In the genomic region with DNA sequence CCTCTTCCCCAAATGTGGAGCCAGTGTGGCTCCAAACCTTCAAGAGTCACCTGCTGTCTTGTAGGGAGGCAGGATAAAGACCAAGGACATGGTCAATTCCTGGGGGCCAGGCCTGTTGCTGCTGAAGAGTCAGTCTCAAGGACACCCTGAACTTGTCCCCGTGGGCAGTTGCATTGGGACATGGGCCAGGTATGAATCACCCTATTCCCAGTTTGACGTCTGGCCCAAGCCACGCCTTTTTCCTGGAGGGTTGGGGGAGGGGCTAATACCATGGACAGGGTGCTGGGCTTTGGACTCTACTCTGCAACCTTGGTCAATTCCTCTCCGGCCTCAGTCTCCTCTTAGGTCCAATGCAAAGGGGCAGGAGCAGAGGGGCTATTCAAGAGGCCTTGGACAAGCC, we compare ENCODE assay signal across 2 cellular contexts.
TF ChIP-seq lines count a peak whose summit lies in the region.

No MANE protein-coding gene starts in this region.

TF ChIP-seq in Ishikawa, 13 proteins besides CTCF, POLR2A, EP300 and RAD21 (continued from another document):
- TF ChIP-seq ZBTB7A (IDR thresholded peaks at IDR 0.05; ENCODE audit: low read depth) (no peak), REST (IDR thresholded peaks at IDR 0.05; ENCODE audit: low read depth) (peak; percentile 75), TCF12 (IDR thresholded peaks at IDR 0.05; ENCODE audit: low read depth) (no peak), TAF1 (IDR thresholded peaks at IDR 0.05; ENCODE audit: low read depth) (no peak), CREB1 (IDR thresholded peaks at IDR 0.05; ENCODE audit: low read depth) (no peak), USF1 (IDR thresholded peaks at IDR 0.05) (no peak), FOXM1 (IDR thresholded peaks at IDR 0.05; ENCODE audit: borderline replicate concordance, low read depth) (no peak), EGR1 (IDR thresholded peaks at IDR 0.05) (no peak), CEBPB (IDR thresholded peaks at IDR 0.05) (no peak)
- TF ChIP-seq, protein P1, sequence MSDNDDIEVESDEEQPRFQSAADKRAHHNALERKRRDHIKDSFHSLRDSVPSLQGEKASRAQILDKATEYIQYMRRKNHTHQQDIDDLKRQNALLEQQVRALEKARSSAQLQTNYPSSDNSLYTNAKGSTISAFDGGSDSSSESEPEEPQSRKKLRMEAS (IDR thresholded peaks at IDR 0.05): no peak

TF ChIP-seq in HepG2, 621 proteins besides CTCF, POLR2A, EP300 and RAD21 (continued from another document and continues in another):
- TF ChIP-seq, protein P2, sequence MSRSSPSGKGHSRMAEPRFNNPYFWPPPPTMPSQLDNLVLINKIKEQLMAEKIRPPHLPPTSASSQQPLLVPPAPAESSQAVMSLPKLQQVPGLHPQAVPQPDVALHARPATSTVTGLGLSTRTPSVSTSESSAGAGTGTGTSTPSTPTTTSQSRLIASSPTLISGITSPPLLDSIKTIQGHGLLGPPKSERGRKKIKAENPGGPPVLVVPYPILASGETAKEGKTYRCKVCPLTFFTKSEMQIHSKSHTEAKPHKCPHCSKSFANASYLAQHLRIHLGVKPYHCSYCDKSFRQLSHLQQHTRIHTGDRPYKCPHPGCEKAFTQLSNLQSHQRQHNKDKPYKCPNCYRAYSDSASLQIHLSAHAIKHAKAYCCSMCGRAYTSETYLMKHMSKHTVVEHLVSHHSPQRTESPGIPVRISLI (CRISPR knock-in tag; IDR thresholded peaks at IDR 0.05; ENCODE audit: borderline replicate concordance): no peak
- TF ChIP-seq SPEN (CRISPR knock-in tag; IDR thresholded peaks at IDR 0.05; ENCODE audit: low read depth) (peak; percentile 52; the same call in 1 of the 2 replicates), NR2F6 (IDR thresholded peaks at IDR 0.05) (no peak), NR2F6 (CRISPR knock-in tag; IDR thresholded peaks at IDR 0.05) (peak; percentile 26; the same call in 1 of the 2 replicates), LCORL (IDR thresholded peaks at IDR 0.05) (no peak), LCORL (CRISPR knock-in tag; IDR thresholded peaks at IDR 0.05) (peak; percentile 63; the same call in 1 of the 2 replicates), CEBPB (IDR thresholded peaks at IDR 0.05; ENCODE audit: borderline replicate concordance, low read depth, low read length) (peak; percentile 55; the same call in 1 of the 2 replicates), ZNF614 (CRISPR knock-in tag; IDR thresholded peaks at IDR 0.05; ENCODE audit: borderline replicate concordance) (peak; percentile 50; the same call in 1 of the 2 replicates), ZNF124 (CRISPR knock-in tag; IDR thresholded peaks at IDR 0.05) (no peak), JUN (CRISPR knock-in tag; IDR thresholded peaks at IDR 0.05) (peak; percentile 63; the same call in 1 of the 2 replicates), HNRNPUL1 (IDR thresholded peaks at IDR 0.05; ENCODE audit: low read depth, low read length) (no peak), GTF3A (CRISPR knock-in tag; conservative IDR thresholded peaks at IDR 0.05) (no peak), ETV5 (CRISPR knock-in tag; IDR thresholded peaks at IDR 0.05; ENCODE audit: borderline replicate concordance) (peak; percentile 18; the same call in 1 of the 2 replicates), KDM3A (CRISPR knock-in tag; IDR thresholded peaks at IDR 0.05; ENCODE audit: low read depth) (peak; percentile 69; the same call in 1 of the 2 replicates), BCL6 (CRISPR knock-in tag; IDR thresholded peaks at IDR 0.05) (peak; percentile 93), ELF3 (CRISPR knock-in tag; IDR thresholded peaks at IDR 0.05) (peak; percentile 45; the same call in 1 of the 2 replicates), PITX1 (CRISPR knock-in tag; IDR thresholded peaks at IDR 0.05) (0 out of 2 replicates have a peak, but pooled peaks have one; percentile 22), THAP11 (CRISPR knock-in tag; IDR thresholded peaks at IDR 0.05) (no peak), HNRNPL (IDR thresholded peaks at IDR 0.05; ENCODE audit: low read depth, low read length) (no peak), TRAFD1 (CRISPR knock-in tag; IDR thresholded peaks at IDR 0.05; ENCODE audit: borderline replicate concordance) (no peak), ZNF510 (CRISPR knock-in tag; IDR thresholded peaks at IDR 0.05; ENCODE audit: low read depth) (no peak), MED1 (CRISPR knock-in tag; IDR thresholded peaks at IDR 0.05) (peak; percentile 73), KMT2A (CRISPR knock-in tag; IDR thresholded peaks at IDR 0.05) (no peak), REST (IDR thresholded peaks at IDR 0.05; ENCODE audit: borderline replicate concordance in 1 of 2, low read depth in 1 of 2, low read length in 2 of 2) (peak; percentile 38 to 87), SALL1 (CRISPR knock-in tag; IDR thresholded peaks at IDR 0.05) (peak; percentile 65; the same call in 1 of the 2 replicates), TEAD3 (CRISPR knock-in tag; optimal IDR thresholded peaks at IDR 0.05; ENCODE audit: borderline replicate concordance) (peak; percentile 66), GATAD2A (CRISPR knock-in tag; IDR thresholded peaks at IDR 0.05) (peak; percentile 79), MEF2D (CRISPR knock-in tag; IDR thresholded peaks at IDR 0.05) (peak; percentile 74; the same call in 1 of the 2 replicates), NCOR1 (IDR thresholded peaks at IDR 0.05; ENCODE audit: borderline replicate concordance, low read length) (peak; percentile 24; the same call in 1 of the 2 replicates), ZNF883 (CRISPR knock-in tag; IDR thresholded peaks at IDR 0.05; ENCODE audit: not compliant biosample characterization) (no peak), ZBTB2 (CRISPR knock-in tag; IDR thresholded peaks at IDR 0.05; ENCODE audit: low read depth) (no peak), RARA (CRISPR knock-in tag; IDR thresholded peaks at IDR 0.05) (peak; percentile 96), RBM22 (optimal IDR thresholded peaks at IDR 0.05; ENCODE audit: low read length) (no peak), ZNF788 (CRISPR knock-in tag; IDR thresholded peaks at IDR 0.05; ENCODE audit: borderline replicate concordance) (no peak), FOSL2 (CRISPR knock-in tag; IDR thresholded peaks at IDR 0.05) (peak; percentile 96), HOMEZ (CRISPR knock-in tag; IDR thresholded peaks at IDR 0.05; ENCODE audit: low read depth) (0 out of 2 replicates have a peak, but pooled peaks have one; percentile 21)
- TF ChIP-seq, protein P3, sequence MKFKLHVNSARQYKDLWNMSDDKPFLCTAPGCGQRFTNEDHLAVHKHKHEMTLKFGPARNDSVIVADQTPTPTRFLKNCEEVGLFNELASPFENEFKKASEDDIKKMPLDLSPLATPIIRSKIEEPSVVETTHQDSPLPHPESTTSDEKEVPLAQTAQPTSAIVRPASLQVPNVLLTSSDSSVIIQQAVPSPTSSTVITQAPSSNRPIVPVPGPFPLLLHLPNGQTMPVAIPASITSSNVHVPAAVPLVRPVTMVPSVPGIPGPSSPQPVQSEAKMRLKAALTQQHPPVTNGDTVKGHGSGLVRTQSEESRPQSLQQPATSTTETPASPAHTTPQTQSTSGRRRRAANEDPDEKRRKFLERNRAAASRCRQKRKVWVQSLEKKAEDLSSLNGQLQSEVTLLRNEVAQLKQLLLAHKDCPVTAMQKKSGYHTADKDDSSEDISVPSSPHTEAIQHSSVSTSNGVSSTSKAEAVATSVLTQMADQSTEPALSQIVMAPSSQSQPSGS (CRISPR knock-in tag; IDR thresholded peaks at IDR 0.05): no peak; the same call in 1 of the 2 replicates
- TF ChIP-seq, protein P4, sequence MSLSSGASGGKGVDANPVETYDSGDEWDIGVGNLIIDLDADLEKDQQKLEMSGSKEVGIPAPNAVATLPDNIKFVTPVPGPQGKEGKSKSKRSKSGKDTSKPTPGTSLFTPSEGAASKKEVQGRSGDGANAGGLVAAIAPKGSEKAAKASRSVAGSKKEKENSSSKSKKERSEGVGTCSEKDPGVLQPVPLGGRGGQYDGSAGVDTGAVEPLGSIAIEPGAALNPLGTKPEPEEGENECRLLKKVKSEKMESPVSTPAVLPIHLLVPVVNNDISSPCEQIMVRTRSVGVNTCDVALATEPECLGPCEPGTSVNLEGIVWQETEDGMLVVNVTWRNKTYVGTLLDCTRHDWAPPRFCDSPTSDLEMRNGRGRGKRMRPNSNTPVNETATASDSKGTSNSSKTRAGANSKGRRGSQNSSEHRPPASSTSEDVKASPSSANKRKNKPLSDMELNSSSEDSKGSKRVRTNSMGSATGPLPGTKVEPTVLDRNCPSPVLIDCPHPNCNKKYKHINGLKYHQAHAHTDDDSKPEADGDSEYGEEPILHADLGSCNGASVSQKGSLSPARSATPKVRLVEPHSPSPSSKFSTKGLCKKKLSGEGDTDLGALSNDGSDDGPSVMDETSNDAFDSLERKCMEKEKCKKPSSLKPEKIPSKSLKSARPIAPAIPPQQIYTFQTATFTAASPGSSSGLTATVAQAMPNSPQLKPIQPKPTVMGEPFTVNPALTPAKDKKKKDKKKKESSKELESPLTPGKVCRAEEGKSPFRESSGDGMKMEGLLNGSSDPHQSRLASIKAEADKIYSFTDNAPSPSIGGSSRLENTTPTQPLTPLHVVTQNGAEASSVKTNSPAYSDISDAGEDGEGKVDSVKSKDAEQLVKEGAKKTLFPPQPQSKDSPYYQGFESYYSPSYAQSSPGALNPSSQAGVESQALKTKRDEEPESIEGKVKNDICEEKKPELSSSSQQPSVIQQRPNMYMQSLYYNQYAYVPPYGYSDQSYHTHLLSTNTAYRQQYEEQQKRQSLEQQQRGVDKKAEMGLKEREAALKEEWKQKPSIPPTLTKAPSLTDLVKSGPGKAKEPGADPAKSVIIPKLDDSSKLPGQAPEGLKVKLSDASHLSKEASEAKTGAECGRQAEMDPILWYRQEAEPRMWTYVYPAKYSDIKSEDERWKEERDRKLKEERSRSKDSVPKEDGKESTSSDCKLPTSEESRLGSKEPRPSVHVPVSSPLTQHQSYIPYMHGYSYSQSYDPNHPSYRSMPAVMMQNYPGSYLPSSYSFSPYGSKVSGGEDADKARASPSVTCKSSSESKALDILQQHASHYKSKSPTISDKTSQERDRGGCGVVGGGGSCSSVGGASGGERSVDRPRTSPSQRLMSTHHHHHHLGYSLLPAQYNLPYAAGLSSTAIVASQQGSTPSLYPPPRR (CRISPR knock-in tag; IDR thresholded peaks at IDR 0.05; ENCODE audit: borderline replicate concordance): 0 out of 2 replicates have a peak, but pooled peaks have one; percentile 13
- TF ChIP-seq, protein P5, sequence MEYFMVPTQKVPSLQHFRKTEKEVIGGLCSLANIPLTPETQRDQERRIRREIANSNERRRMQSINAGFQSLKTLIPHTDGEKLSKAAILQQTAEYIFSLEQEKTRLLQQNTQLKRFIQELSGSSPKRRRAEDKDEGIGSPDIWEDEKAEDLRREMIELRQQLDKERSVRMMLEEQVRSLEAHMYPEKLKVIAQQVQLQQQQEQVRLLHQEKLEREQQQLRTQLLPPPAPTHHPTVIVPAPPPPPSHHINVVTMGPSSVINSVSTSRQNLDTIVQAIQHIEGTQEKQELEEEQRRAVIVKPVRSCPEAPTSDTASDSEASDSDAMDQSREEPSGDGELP (IDR thresholded peaks at IDR 0.05; ENCODE audit: borderline replicate concordance, low read depth): no peak
